ENCODE assay signal across 20 cellular contexts in genomic region chr1:119956306-119956705, GRCh38. TPM values are rescaled to one million over a fixed set of nuclear protein-coding genes. Genes with fewer than 3 reads are reported as not detected.
A peak's percentile ranks its signal among the peaks of the same experiment; 100 is the strongest.
DNase-seq lines count a peak whose midpoint lies in the region; ATAC-seq, FAIRE-seq and TF ChIP-seq lines count a peak whose summit lies in the region.
"Had no signal": no experiment of that assay in that cellular context is flagged by ENCODE, and none has a peak within 500 bp of the region (broad histone marks: within the 10 kb centered on the region; RNA-seq: fewer than 3 reads in every experiment).

No MANE protein-coding gene starts in this region.

- POLR2A ChIA-PET in activated naive CD8-positive, alpha-beta T cell treated with anti-CD3 and anti-CD28 coated beads, Interleukin-2, amount 10 ng/mL, durations not matched to agents 7 days and 5 days (lab: Charles Lee) = no interaction called here

- peak overlapping the region; percentile 21 for H3K4me3 Mint-ChIP-seq in activated naive CD8-positive, alpha-beta T cell treated with anti-CD3 and anti-CD28 coated beads, Interleukin-2, amount 10 ng/mL, durations not matched to agents 7 days and 5 days
- no peak overlapping the region for H3K4me3 Mint-ChIP-seq in activated naive CD8-positive, alpha-beta T cell treated with anti-CD3 and anti-CD28 coated beads for 36 hours
- no peak overlapping the region for H3K4me3 Mint-ChIP-seq in astrocyte (ENCODE audit: unreplicated experiment)
- H3K4me3 Mint-ChIP-seq: CD4-positive, alpha-beta T cell; GM23338 had no signal

- no peak for ATAC-seq in activated naive CD8-positive, alpha-beta T cell treated with anti-CD3 and anti-CD28 coated beads, Interleukin-2, amount 10 ng/mL, durations not matched to agents 7 days and 5 days (ENCODE audit: low read depth)
- ATAC-seq in HG03039 (IDR thresholded peaks at IDR 0.05; ENCODE audit: unreplicated experiment) = no peak
- ATAC-seq: A549, GM23338, Panc1, Right ventricle myocardium inferior had no signal

- peaks cover 32% of the 10 kb centered on the region for H3K36me3 Mint-ChIP-seq in activated naive CD8-positive, alpha-beta T cell treated with anti-CD3 and anti-CD28 coated beads, Interleukin-2, amount 10 ng/mL, durations not matched to agents 7 days and 5 days
- peaks cover 2% of the 10 kb centered on the region for H3K36me3 Mint-ChIP-seq in activated naive CD8-positive, alpha-beta T cell treated with anti-CD3 and anti-CD28 coated beads for 36 hours
- peaks cover 16% of the 10 kb centered on the region for H3K36me3 Mint-ChIP-seq in astrocyte (ENCODE audit: low read depth, unreplicated experiment)

- H3K4me2 ChIP-seq in astrocyte (ENCODE audit: low read length) = no peak overlapping the region
- H3K4me2 ChIP-seq: A549 had no signal

- H3K4me1 ChIP-seq in astrocyte (ENCODE audit: insufficient read depth, low read length) = peaks cover 15% of the 10 kb centered on the region
- H3K4me1 ChIP-seq: A549 had no signal

- no peaks in the 10 kb centered on the region for H3K9me3 Mint-ChIP-seq in activated naive CD8-positive, alpha-beta T cell treated with anti-CD3 and anti-CD28 coated beads, Interleukin-2, amount 10 ng/mL, durations not matched to agents 7 days and 5 days
- no peaks in the 10 kb centered on the region for H3K9me3 Mint-ChIP-seq in activated naive CD8-positive, alpha-beta T cell treated with anti-CD3 and anti-CD28 coated beads for 36 hours
- H3K9me3 Mint-ChIP-seq in astrocyte (ENCODE audit: unreplicated experiment) = no peaks in the 10 kb centered on the region
- H3K9me3 Mint-ChIP-seq: CD4-positive, alpha-beta T cell; GM23338 had no signal

- DNase-seq in activated naive CD8-positive, alpha-beta T cell treated with anti-CD3 and anti-CD28 coated beads, Interleukin-2, amount 10 ng/mL, durations not matched to agents 7 days and 5 days = no peak
- DNase-seq in activated naive CD8-positive, alpha-beta T cell treated with anti-CD3 and anti-CD28 coated beads for 36 hours = no peak
- peak; percentile 84 for DNase-seq in astrocyte (ENCODE audit: low read depth)
- peak; percentile 33 for DNase-seq in iris pigment epithelial cell (ENCODE audit: low read depth)
- DNase-seq in head of caudate nucleus = no peak
- DNase-seq in SHP77 (lab: John Stamatoyannopoulos, UW) = no peak
- DNase-seq: CD4-positive, alpha-beta T cell; DND-41; GF-D8; KBM-7; NCI-H1092 treated with DMSO at 0.1 percent for 48 hours; NCI-H1694 treated with DMSO at 0.1 percent for 48 hours; NCI-H446 treated with DMSO at 0.1 percent for 48 hours; NCI-H748 treated with DMSO at 0.1 percent for 48 hours had no signal

- H3K9me3 ChIP-seq in astrocyte (ENCODE audit: insufficient read depth, low read depth, low read length) = no peaks in the 10 kb centered on the region
- H3K9me3 ChIP-seq: A549 had no signal

- H3K9ac ChIP-seq in astrocyte (ENCODE audit: low read length) = no peak overlapping the region

- H3K36me3 ChIP-seq in astrocyte (ENCODE audit: insufficient read depth, low read length) = peaks cover 42% of the 10 kb centered on the region

- TF ChIP-seq CTCF in astrocyte (IDR thresholded peaks at IDR 0.05; ENCODE audit: insufficient read depth, low read depth, low read length) = no peak

- H3K27ac ChIP-seq in astrocyte (ENCODE audit: low read depth, low read length) = no peak overlapping the region
- H3K27ac ChIP-seq: A549 had no signal

- H3K4me1 Mint-ChIP-seq in activated naive CD8-positive, alpha-beta T cell treated with anti-CD3 and anti-CD28 coated beads, Interleukin-2, amount 10 ng/mL, durations not matched to agents 7 days and 5 days = peaks cover 7% of the 10 kb centered on the region
- H3K4me1 Mint-ChIP-seq in activated naive CD8-positive, alpha-beta T cell treated with anti-CD3 and anti-CD28 coated beads for 36 hours = no peaks in the 10 kb centered on the region
- peaks cover 8% of the 10 kb centered on the region for H3K4me1 Mint-ChIP-seq in astrocyte (ENCODE audit: low read depth, unreplicated experiment)
- H3K4me1 Mint-ChIP-seq: GM23338 had no signal

- peaks cover 16% of the 10 kb centered on the region for H4K20me1 ChIP-seq in astrocyte (ENCODE audit: insufficient read depth, low read length)

- H2AFZ ChIP-seq in astrocyte (ENCODE audit: low read depth, low read length) = no peak overlapping the region
- H2AFZ ChIP-seq: GM23338 had no signal

- H3K79me2 ChIP-seq in astrocyte (ENCODE audit: insufficient read depth, low read length) = peaks cover 6% of the 10 kb centered on the region

- no peaks in the 10 kb centered on the region for H3K27me3 Mint-ChIP-seq in activated naive CD8-positive, alpha-beta T cell treated with anti-CD3 and anti-CD28 coated beads, Interleukin-2, amount 10 ng/mL, durations not matched to agents 7 days and 5 days
- H3K27me3 Mint-ChIP-seq in activated naive CD8-positive, alpha-beta T cell treated with anti-CD3 and anti-CD28 coated beads for 36 hours = no peaks in the 10 kb centered on the region
- no peaks in the 10 kb centered on the region for H3K27me3 Mint-ChIP-seq in astrocyte (ENCODE audit: low read depth, unreplicated experiment)
- H3K27me3 Mint-ChIP-seq: CD4-positive, alpha-beta T cell had no signal

- H3K4me3 ChIP-seq in astrocyte (ENCODE audit: insufficient read depth, low read depth, low read length) = no peak overlapping the region
- H3K4me3 ChIP-seq: A549, GM23338 had no signal

- intact Hi-C loops in head of caudate nucleus (cut with DNase I) = no loop called here

- no peak overlapping the region for H3K27ac Mint-ChIP-seq in activated naive CD8-positive, alpha-beta T cell treated with anti-CD3 and anti-CD28 coated beads, Interleukin-2, amount 10 ng/mL, durations not matched to agents 7 days and 5 days
- no peak overlapping the region for H3K27ac Mint-ChIP-seq in activated naive CD8-positive, alpha-beta T cell treated with anti-CD3 and anti-CD28 coated beads for 36 hours
- no peak overlapping the region for H3K27ac Mint-ChIP-seq in astrocyte (ENCODE audit: unreplicated experiment)
- H3K27ac Mint-ChIP-seq: CD4-positive, alpha-beta T cell; GM23338 had no signal

- no peaks in the 10 kb centered on the region for H3K27me3 ChIP-seq in astrocyte (ENCODE audit: insufficient read depth, low read length)

- no peak for FAIRE-seq in astrocyte (lab: Jason Lieb, UNC)
- FAIRE-seq: A549 had no signal

RNA-seq across cellular contexts. Expression of gene ADAM30, which starts 60.0 kb away (rescaled TPM):
- not detected for total RNA-seq in activated naive CD8-positive, alpha-beta T cell treated with anti-CD3 and anti-CD28 coated beads, Interleukin-2, amount 10 ng/mL, durations not matched to agents 7 days and 5 days
- total RNA-seq in activated naive CD8-positive, alpha-beta T cell treated with anti-CD3 and anti-CD28 coated beads for 36 hours = not detected
- not detected in 2 replicates for total RNA-seq in astrocyte
- total RNA-seq: CD4-positive, alpha-beta T cell; GM23338; M059J; Right ventricle myocardium inferior had no signal

Comparison
In these comparisons a context has a peak if more than half of its experiments do, and no peak if none do; other contexts are left out.
1. DNase-seq: peak in astrocyte (single experiment) and iris pigment epithelial cell (single experiment); none in activated naive CD8-positive, alpha-beta T cell treated with anti-CD3 and anti-CD28 coated beads, Interleukin-2, amount 10 ng/mL, durations not matched to agents 7 days and 5 days (single experiment), activated naive CD8-positive, alpha-beta T cell treated with anti-CD3 and anti-CD28 coated beads for 36 hours (single experiment), head of caudate nucleus (0 of 42) and SHP77 (0 of 2).